20 cellular contexts compared by ENCODE assay signal in the genomic region with DNA sequence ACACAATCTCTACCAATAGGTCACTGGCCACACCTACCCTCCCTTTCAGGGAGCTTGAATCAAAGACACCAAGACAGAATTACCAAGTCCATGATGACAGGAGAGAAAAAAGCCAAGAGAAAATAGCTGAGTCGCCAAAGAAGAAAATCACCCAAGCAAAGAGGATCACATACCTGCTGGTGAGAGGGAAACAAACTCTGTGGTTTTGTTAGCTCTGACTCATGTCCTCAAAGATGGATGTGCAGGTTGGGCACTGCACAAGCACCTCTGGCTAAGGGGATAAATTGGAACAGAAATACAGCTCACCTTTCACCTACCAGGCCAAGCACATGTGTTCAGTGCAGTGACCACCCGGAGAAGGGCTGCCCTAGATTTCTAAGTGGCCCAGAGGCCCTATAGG.
DNase-seq lines count a peak whose midpoint lies in the region; ATAC-seq, FAIRE-seq and TF ChIP-seq lines count a peak whose summit lies in the region.
"Had no signal": no experiment of that assay in that cellular context is flagged by ENCODE, and none has a peak within 500 bp of the region (broad histone marks: within the 10 kb centered on the region; RNA-seq: fewer than 3 reads in every experiment).

No MANE protein-coding gene starts in this region.

- peak; percentile 96 for FAIRE-seq in bronchial epithelial cell (lab: Jason Lieb, UNC)

- H3K4me3 ChIP-seq in bronchial epithelial cell (ENCODE audit: low read depth, low read length): no peak overlapping the region
- H3K4me3 ChIP-seq: BLaER1 had no signal

- TF ChIP-seq CTCF in bronchial epithelial cell (IDR thresholded peaks at IDR 0.05; ENCODE audit: insufficient read depth, low read length, severe bottlenecking): no peak

- peak; percentile 75 for ATAC-seq in GM19351 (IDR thresholded peaks at IDR 0.05; ENCODE audit: unreplicated experiment)
- ATAC-seq in HG02623 (IDR thresholded peaks at IDR 0.05; ENCODE audit: unreplicated experiment): no peak
- ATAC-seq in HG03571 (IDR thresholded peaks at IDR 0.05; ENCODE audit: unreplicated experiment): no peak
- ATAC-seq: activated T-helper 17 cell treated with anti-CD3 and anti-CD28 coated beads, Interleukin-2, amount 50 U/mL, for 72 hours had no signal

- DNase-seq in M059J (ENCODE audit: low read depth) (peak; percentile 91), bronchial epithelial cell (ENCODE audit: low read depth) (peak; percentile 85), UCSD-AML1 (lab: John Stamatoyannopoulos, UW; ENCODE audit: unreplicated experiment) (no peak), Kasumi-1 (lab: John Stamatoyannopoulos, UW) (no peak)
- DNase-seq: activated B cell treated with CpG ODN at 0.5 μM for 24 hours; activated CD8-positive, alpha-beta memory T cell treated with anti-CD3 and anti-CD28 coated beads for 24 hours; DMS 273 treated with DMSO at 0.1 percent for 48 hours; endodermal cell; H7; MV-4-11; NCI-H2107; NCI-H774; SHP77 treated with DMSO at 0.1 percent for 48 hours; stimulated activated CD4-positive, alpha-beta T cell treated with anti-CD3 and anti-CD28 coated beads, Interleukin-4, amount 100 ng/mL, for 1 hour; stimulated activated CD8-positive, alpha-beta memory T cell treated with anti-CD3 and anti-CD28 coated beads, Interleukin-4, amount 100 ng/mL, for 48 hours had no signal

- H3K36me3 ChIP-seq in bronchial epithelial cell (ENCODE audit: control insufficient read depth, insufficient read depth, low read length): no peaks in the 10 kb centered on the region
- H3K36me3 ChIP-seq: BLaER1 had no signal

- no peaks in the 10 kb centered on the region for H3K27me3 ChIP-seq in bronchial epithelial cell (ENCODE audit: control insufficient read depth, insufficient read depth, low read length)
- H3K27me3 ChIP-seq: BLaER1 had no signal

Comparison
In these comparisons a context has a peak if more than half of its experiments do, and no peak if none do; other contexts are left out.
1. DNase-seq: peak in M059J (single experiment) and bronchial epithelial cell (single experiment); none in UCSD-AML1 (single experiment) and Kasumi-1 (0 of 2).